Comparison of ENCODE assay signal across 19 cellular contexts in the genomic region with DNA sequence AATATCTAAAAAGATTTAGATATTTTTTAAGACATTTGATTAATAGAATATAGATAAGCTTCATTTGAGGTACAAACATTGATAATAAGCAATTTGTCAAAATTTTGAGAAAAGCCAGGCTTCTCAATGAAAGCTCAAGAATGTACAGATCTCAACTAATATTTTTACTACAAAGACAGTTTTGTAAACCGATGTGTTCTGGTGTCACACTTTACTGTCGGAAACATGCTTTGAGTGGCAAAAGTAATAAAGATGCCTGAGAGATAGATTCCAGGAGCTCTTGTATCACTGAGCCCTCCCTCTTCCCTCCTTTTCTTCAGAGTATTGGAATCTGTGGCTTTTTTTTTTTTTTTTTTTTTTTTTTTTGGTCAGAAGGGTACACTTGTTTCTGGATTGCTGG. TPM values are rescaled to one million over a fixed set of nuclear protein-coding genes. Genes with fewer than 3 reads are reported as not detected.
DNase-seq lines count a peak whose midpoint lies in the region; ATAC-seq and TF ChIP-seq lines count a peak whose summit lies in the region.
"Had no signal": no experiment of that assay in that cellular context is flagged by ENCODE, and none has a peak within 500 bp of the region (broad histone marks: within the 10 kb centered on the region; RNA-seq: fewer than 3 reads in every experiment).

No MANE protein-coding gene starts in this region.

- no peak for TF ChIP-seq POLR2A in heart left ventricle (IDR thresholded peaks at IDR 0.05)
- no peak for TF ChIP-seq POLR2A in Peyer's patch (IDR thresholded peaks at IDR 0.05)

- H2AFZ ChIP-seq in PC-3 (ENCODE audit: low read length) = no peak overlapping the region

- no peaks in the 10 kb centered on the region for H3K9me3 ChIP-seq in heart left ventricle
- H3K9me3 ChIP-seq in left ventricle myocardium inferior (replicated peaks) = no peaks in the 10 kb centered on the region
- no peaks in the 10 kb centered on the region for H3K9me3 ChIP-seq in PC-3 (ENCODE audit: low read length)
- H3K9me3 ChIP-seq in Peyer's patch = no peaks in the 10 kb centered on the region
- H3K9me3 ChIP-seq: A549; BLaER1 treated with 17β-estradiol and CSF1 and Interleukin-3, amounts not matched to agents 10 nM and 100 nM; Caco-2 had no signal

- CTCF ChIA-PET in PC-3 (lab: Charles Lee) = no interaction called here

- no peaks in the 10 kb centered on the region for H3F3A ChIP-seq in PC-3 (ENCODE audit: low read length, unreplicated experiment)

- H3K4me3 ChIP-seq in heart left ventricle (no peak overlapping the region), left ventricle myocardium inferior (no peak overlapping the region), fibroblast of villous mesenchyme (ENCODE audit: low read depth, low read length) (no peak overlapping the region), PC-3 (ENCODE audit: low read length) (no peak overlapping the region), Peyer's patch (no peak overlapping the region)
- H3K4me3 ChIP-seq: A549; BLaER1 treated with 17β-estradiol and CSF1 and Interleukin-3, amounts not matched to agents 10 nM and 100 nM had no signal

- 90 to 98% (median 95%) methylated on average over 2 of the region's 2 CpGs for WGBS in heart left ventricle, 4 donors

- BruUV-seq in PC-3 (replicated peaks; lab: Mats Ljungman, UMichigan) = no TSS peak

- POLR2A ChIA-PET in PC-3 (lab: Charles Lee; ENCODE audit: unreplicated experiment) = no interaction called here

- H3K27me3 ChIP-seq in heart left ventricle = no peaks in the 10 kb centered on the region
- H3K27me3 ChIP-seq in left ventricle myocardium inferior (ENCODE audit: low read depth) = no peaks in the 10 kb centered on the region
- no peaks in the 10 kb centered on the region for H3K27me3 ChIP-seq in PC-3 (ENCODE audit: low read length)
- H3K27me3 ChIP-seq in Peyer's patch = no peaks in the 10 kb centered on the region
- H3K27me3 ChIP-seq: BLaER1 treated with 17β-estradiol and CSF1 and Interleukin-3, amounts not matched to agents 10 nM and 100 nM had no signal

- TF ChIP-seq CTCF in heart left ventricle (IDR thresholded peaks at IDR 0.05) (no peak), left ventricle myocardium inferior (IDR thresholded peaks at IDR 0.05; ENCODE audit: borderline replicate concordance) (no peak), fibroblast of villous mesenchyme (IDR thresholded peaks at IDR 0.05; ENCODE audit: insufficient read depth, low read depth, low read length) (no peak), PC-3 (conservative IDR thresholded peaks at IDR 0.05; ENCODE audit: low read depth, low read length) (no peak), Peyer's patch (IDR thresholded peaks at IDR 0.05) (no peak)

- H3K36me3 ChIP-seq in heart left ventricle (no peaks in the 10 kb centered on the region), left ventricle myocardium inferior (no peaks in the 10 kb centered on the region), PC-3 (ENCODE audit: low read depth, low read length) (no peaks in the 10 kb centered on the region), Peyer's patch (no peaks in the 10 kb centered on the region)
- H3K36me3 ChIP-seq: BLaER1 treated with 17β-estradiol and CSF1 and Interleukin-3, amounts not matched to agents 10 nM and 100 nM had no signal

- no peak for ATAC-seq in heart left ventricle
- no peak for ATAC-seq in Right ventricle myocardium inferior
- ATAC-seq in Right ventricle myocardium superior (ENCODE audit: poor library complexity) = no peak
- no peak for ATAC-seq in PC-3
- ATAC-seq: A549; CD8-positive, alpha-beta T cell had no signal

- DNase-seq in heart left ventricle (no peak), Right ventricle myocardium inferior (ENCODE audit: missing footprints) (no peak), left ventricle myocardium inferior (no peak), Right ventricle myocardium superior (no peak), fibroblast of villous mesenchyme (ENCODE audit: low read depth) (peak; percentile 14), PC-3 (no peak), Peyer's patch (no peak)
- DNase-seq: AML-193; Caco-2; Calu3; CD4-positive, alpha-beta T cell; CD8-positive, alpha-beta T cell; DMS79 treated with DMSO at 0.1 percent for 48 hours; GF-D8 had no signal

- H3K79me2 ChIP-seq in PC-3 (ENCODE audit: low read length) = no peaks in the 10 kb centered on the region

- intact Hi-C loops in heart left ventricle (cut with DNase I) (no loop called here), Right ventricle myocardium inferior (cut with DNase I) (loop anchor here (2.0 kb wide), 1 partner anchor 45 kb away; a partner anchor contains a TSS), left ventricle myocardium inferior (cut with micrococcal nuclease) (no loop called here), Right ventricle myocardium superior (cut with DNase I) (no loop called here), PC-3 (cut with micrococcal nuclease) (no loop called here)

- H3K4me1 ChIP-seq in heart left ventricle = peaks cover 0 to 11% (median 0%) of the 10 kb centered on the region in 12 donors
- peaks cover 19% of the 10 kb centered on the region for H3K4me1 ChIP-seq in left ventricle myocardium inferior
- H3K4me1 ChIP-seq in PC-3 (ENCODE audit: insufficient read depth, low read length) = no peaks in the 10 kb centered on the region
- no peaks in the 10 kb centered on the region for H3K4me1 ChIP-seq in Peyer's patch
- H3K4me1 ChIP-seq: A549, Caco-2 had no signal

- no peak overlapping the region for H3K4me2 ChIP-seq in PC-3 (ENCODE audit: low read length)
- H3K4me2 ChIP-seq: A549; BLaER1 treated with 17β-estradiol and CSF1 and Interleukin-3, amounts not matched to agents 10 nM and 100 nM had no signal

- no peak overlapping the region for H3K9ac ChIP-seq in PC-3 (ENCODE audit: low read length)
- H3K9ac ChIP-seq: BLaER1 treated with 17β-estradiol and CSF1 and Interleukin-3, amounts not matched to agents 10 nM and 100 nM had no signal

- no peaks in the 10 kb centered on the region for H3K9me2 ChIP-seq in PC-3 (replicated peaks; ENCODE audit: low read length)

- H3K27ac ChIP-seq in heart left ventricle = peak overlapping the region in 8 of 12 donors; percentile 43 to 81 (median 66)
- H3K27ac ChIP-seq in left ventricle myocardium inferior (replicated peaks) = peak overlapping the region; percentile 60
- H3K27ac ChIP-seq in PC-3 (ENCODE audit: low read length) = no peak overlapping the region
- no peak overlapping the region for H3K27ac ChIP-seq in Peyer's patch
- H3K27ac ChIP-seq: 22Rv1; A549; BLaER1 treated with 17β-estradiol and CSF1 and Interleukin-3, amounts not matched to agents 10 nM and 100 nM; C4-2B had no signal

- no peaks in the 10 kb centered on the region for H4K20me1 ChIP-seq in PC-3 (ENCODE audit: low read length)
- H4K20me1 ChIP-seq: BLaER1 treated with 17β-estradiol and CSF1 and Interleukin-3, amounts not matched to agents 10 nM and 100 nM had no signal

RNA-seq across cellular contexts. Expression of a gene that starts 45.0 kb away (rescaled TPM):
- total RNA-seq in heart left ventricle (10 to 100 TPM; 14.9 to 28.5 (median 21.6) TPM), Right ventricle myocardium inferior (25.9 TPM), left ventricle myocardium inferior (32.8 TPM), Right ventricle myocardium superior (24.1 TPM), fibroblast of villous mesenchyme (5.2 and 13.4 TPM in 2 replicates), PC-3 (2014; rRNA removed) (7.0 and 9.7 TPM in 2 replicates), Peyer's patch (10 to 100 TPM in 2 of 4 donors, 1 to 10 TPM in 2; 2.6 to 13.2 (median 8.4) TPM)
- 10 to 100 TPM in 1 of 2 donors, 1 to 10 TPM in 1; 4.8 to 11.1 TPM for polyA plus RNA-seq in heart left ventricle
- total RNA-seq: A172; CD4-positive, alpha-beta T cell; CD8-positive, alpha-beta T cell had no signal

Comparison
In these comparisons a context has a peak if more than half of its experiments do, and no peak if none do; other contexts are left out.
1. H3K27ac ChIP-seq: peak in heart left ventricle (8 of 12) and left ventricle myocardium inferior (single experiment); none in PC-3 (single experiment) and Peyer's patch (0 of 4).